In the genomic region with DNA sequence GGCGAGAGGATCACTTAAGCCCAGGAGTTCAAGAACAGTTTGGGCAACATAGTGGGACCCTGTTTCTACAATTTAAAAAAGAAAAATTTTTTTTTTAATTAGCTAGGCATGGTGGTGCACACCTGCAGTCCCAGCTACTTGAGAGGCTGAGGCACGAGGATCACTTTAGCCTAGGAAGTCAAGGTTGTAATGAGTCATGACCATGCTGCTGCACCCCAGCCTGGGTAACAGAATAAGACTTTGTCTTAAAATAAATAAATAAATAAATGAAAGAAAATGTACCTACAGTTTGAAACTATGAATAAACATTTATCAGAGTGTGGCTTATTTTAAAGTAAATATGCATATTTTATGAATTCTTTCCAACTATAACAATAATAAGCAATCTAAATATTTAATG, we compare ENCODE assay signal across 26 cellular contexts. TPM values are rescaled to one million over a fixed set of nuclear protein-coding genes. Genes with fewer than 3 reads are reported as not detected.
"Had no signal": no experiment of that assay in that cellular context is flagged by ENCODE, and none has a peak within 500 bp of the region (broad histone marks: within the 10 kb centered on the region; RNA-seq: fewer than 3 reads in every experiment).

No MANE protein-coding gene starts in this region.

- H3K27ac ChIP-seq: colonic mucosa, coronary artery, dorsolateral prefrontal cortex, epithelial cell of prostate, esophagus muscularis mucosa, esophagus squamous epithelium, foreskin keratinocyte, gastrocnemius medialis, gastroesophageal sphincter, heart left ventricle, heart right ventricle, hepatocyte had no signal

- H3K4me1 ChIP-seq: colonic mucosa, esophagus muscularis mucosa, esophagus squamous epithelium, foreskin keratinocyte, gastrocnemius medialis, gastroesophageal sphincter had no signal

- H3K36me3 ChIP-seq: colonic mucosa, esophagus muscularis mucosa, esophagus squamous epithelium, gastrocnemius medialis, gastroesophageal sphincter, heart left ventricle, heart right ventricle had no signal

- H3K4me2 ChIP-seq: hepatocyte had no signal

- DNase-seq: colonic mucosa; cortex of kidney; dermis blood vessel endothelial cell; dorsolateral prefrontal cortex; effector CD4-positive, alpha-beta T cell; effector CD8-positive, alpha-beta T cell; effector memory CD4-positive, alpha-beta T cell; effector memory CD8-positive, alpha-beta T cell; endodermal cell; erythroblast; esophagus squamous epithelium; foreskin fibroblast; foreskin melanocyte; gastrocnemius medialis; glutamatergic neuron; head of caudate nucleus; heart left ventricle; heart right ventricle had no signal

- H3K27me3 ChIP-seq: colonic mucosa, dorsolateral prefrontal cortex, esophagus muscularis mucosa, esophagus squamous epithelium, gastrocnemius medialis, gastroesophageal sphincter, heart left ventricle, heart right ventricle, hepatocyte had no signal

- H2AFZ ChIP-seq: hepatocyte had no signal

- ATAC-seq: effector memory CD8-positive, alpha-beta T cell; esophagus mucosa; foreskin keratinocyte; gastrocnemius medialis; gastroesophageal sphincter; heart left ventricle; heart right ventricle had no signal

- H3K4me3 ChIP-seq: colonic mucosa, coronary artery, dorsolateral prefrontal cortex, esophagus muscularis mucosa, esophagus squamous epithelium, gastrocnemius medialis, gastroesophageal sphincter, heart left ventricle, heart right ventricle, hepatocyte had no signal

- H3K9me3 ChIP-seq: colonic mucosa, esophagus muscularis mucosa, esophagus squamous epithelium, gastrocnemius medialis, gastroesophageal sphincter, heart left ventricle, heart right ventricle had no signal

RNA-seq across cellular contexts. Expression of a gene that starts 16.7 kb away (rescaled TPM):
- total RNA-seq: epithelial cell of proximal tubule had no signal
- polyA plus RNA-seq: foreskin keratinocyte had no signal
